1 cellular context compared by ENCODE assay signal in the genomic region with DNA sequence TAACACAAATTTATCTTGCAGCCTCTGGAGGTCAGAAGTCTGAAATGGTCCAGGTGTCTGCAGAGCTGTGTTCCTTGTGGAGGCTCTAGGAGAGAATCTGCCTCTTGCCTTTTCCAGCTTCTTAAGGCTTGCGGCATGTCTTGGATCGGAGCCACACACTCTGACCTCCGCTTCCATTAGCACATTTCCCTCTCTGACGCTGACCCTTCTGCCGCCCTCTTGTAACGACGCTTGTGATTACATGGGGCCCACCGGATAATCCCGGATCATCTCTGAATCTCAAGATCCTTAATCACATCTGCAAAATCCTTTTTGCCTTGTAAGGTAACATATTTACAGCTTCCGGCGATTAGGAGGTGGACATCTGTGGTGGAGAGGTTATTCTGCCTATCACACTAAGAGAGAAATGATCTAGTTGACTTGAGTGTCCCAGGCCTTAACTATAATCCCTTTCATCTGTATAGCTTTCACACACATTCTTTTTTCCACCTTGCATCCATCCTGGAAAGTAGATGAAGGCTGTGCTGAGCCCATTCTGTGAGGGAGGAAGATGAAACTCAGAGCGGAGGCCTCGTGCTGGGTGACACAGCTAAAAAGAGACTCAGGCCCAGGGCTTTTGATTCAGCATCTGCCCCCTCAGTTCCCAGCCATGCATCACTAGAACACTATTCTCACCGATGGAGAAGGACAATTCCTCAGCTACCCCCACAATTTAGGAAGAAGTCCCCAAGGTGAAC.
TF ChIP-seq lines count a peak whose summit lies in the region.

No MANE protein-coding gene starts in this region.

TF ChIP-seq in K562, 482 proteins besides CTCF, POLR2A, EP300 and RAD21:
- no peak for TF ChIP-seq BCOR (IDR thresholded peaks at IDR 0.05)
- TF ChIP-seq, protein P1, sequence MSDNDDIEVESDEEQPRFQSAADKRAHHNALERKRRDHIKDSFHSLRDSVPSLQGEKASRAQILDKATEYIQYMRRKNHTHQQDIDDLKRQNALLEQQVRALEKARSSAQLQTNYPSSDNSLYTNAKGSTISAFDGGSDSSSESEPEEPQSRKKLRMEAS (CRISPR knock-in tag; IDR thresholded peaks at IDR 0.05) = 0 out of 2 replicates have a peak, but pooled peaks have one; percentile 27
- no peak for TF ChIP-seq KAT7 (CRISPR knock-in tag; IDR thresholded peaks at IDR 0.05; ENCODE audit: borderline replicate concordance)
- TF ChIP-seq NFE2 (IDR thresholded peaks at IDR 0.05; ENCODE audit: low read depth) = peak; percentile 42; the same call in 1 of the 2 replicates
- TF ChIP-seq FUS (optimal IDR thresholded peaks at IDR 0.05; ENCODE audit: low read depth, low read length) = no peak
- TF ChIP-seq MAFG (tag; conservative IDR thresholded peaks at IDR 0.05) = 0 out of 2 replicates have a peak, but pooled peaks have one; percentile 9
- TF ChIP-seq STAG1 (CRISPR knock-in tag; IDR thresholded peaks at IDR 0.05; ENCODE audit: borderline replicate concordance) = no peak
TF ChIP-seq in K562: peak in this region for 3.
